ENCODE assay signal across 20 cellular contexts in the genomic region with DNA sequence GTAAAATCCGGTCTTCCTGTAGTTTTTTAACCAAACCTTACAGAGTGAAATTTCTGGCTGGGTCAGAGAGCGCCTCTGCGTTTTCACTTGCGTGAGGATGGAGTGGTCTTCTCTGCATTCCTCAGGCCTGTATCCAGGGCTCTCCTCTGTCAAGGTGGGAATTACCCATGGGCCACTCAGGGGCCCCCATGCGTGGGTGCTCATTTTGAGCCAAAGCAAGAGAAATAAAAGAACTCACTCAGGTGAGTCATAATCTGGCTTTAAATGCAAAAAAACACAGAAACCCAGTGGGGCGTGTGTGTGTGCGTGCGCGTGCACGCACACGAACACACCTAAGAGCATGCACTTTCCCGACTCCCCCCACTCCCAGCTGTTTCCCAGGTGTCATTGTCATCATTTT.
DNase-seq lines count a peak whose midpoint lies in the region; ATAC-seq, FAIRE-seq and TF ChIP-seq lines count a peak whose summit lies in the region.
"Had no signal": no experiment of that assay in that cellular context is flagged by ENCODE, and none has a peak within 500 bp of the region (broad histone marks: within the 10 kb centered on the region; RNA-seq: fewer than 3 reads in every experiment).

No MANE protein-coding gene starts in this region.

- H3K36me3 Mint-ChIP-seq in H9 (ENCODE audit: insufficient read depth in 1 of 3, low read depth in 3 of 3) = no peaks in the 10 kb centered on the region

- H3K9ac ChIP-seq in H9 (ENCODE audit: extremely low read depth, insufficient read length, low read length) = no peak overlapping the region
- H3K9ac ChIP-seq in keratinocyte (ENCODE audit: control insufficient read depth, extremely low read depth, insufficient read depth, low read length) = peak overlapping the region; percentile 54

- no peak for TF ChIP-seq POLR2A in H54 (IDR thresholded peaks at IDR 0.05; ENCODE audit: low read depth, low read length)

- H3K79me2 ChIP-seq in H9 (ENCODE audit: insufficient read depth, low read length) = no peaks in the 10 kb centered on the region
- no peaks in the 10 kb centered on the region for H3K79me2 ChIP-seq in keratinocyte (ENCODE audit: control insufficient read depth, insufficient read depth, low read length)

- H2BK20ac ChIP-seq in H9 (ENCODE audit: low read depth, low read length, poor library complexity, severe bottlenecking) = no peak overlapping the region

- H3K4ac ChIP-seq in H9 (ENCODE audit: low read depth, low read length) = no peak overlapping the region

- no peak overlapping the region for H2BK5ac ChIP-seq in H9 (ENCODE audit: insufficient read length, low read length)

- ATAC-seq in GM18517 (IDR thresholded peaks at IDR 0.05; ENCODE audit: unreplicated experiment) = no peak

- H3K56ac ChIP-seq in H9 (ENCODE audit: insufficient read length, low read depth, low read length) = no peak overlapping the region

- H2AFZ ChIP-seq in H9 (ENCODE audit: low read length) = no peak overlapping the region
- peak overlapping the region; percentile 41 for H2AFZ ChIP-seq in keratinocyte (ENCODE audit: control insufficient read depth, low read length)

- H4K5ac ChIP-seq in H9 (ENCODE audit: insufficient read length, low read depth, low read length) = no peak overlapping the region

- H3K9me3 Mint-ChIP-seq in H9 = no peaks in the 10 kb centered on the region; a peak in 1 of 5 replicates

- no peak overlapping the region for H3K27ac Mint-ChIP-seq in H9
- H3K27ac Mint-ChIP-seq: activated T-helper 2 cell treated with anti-CD3 and anti-CD28 coated beads, Interferon-gamma antibody, Interleukin-2, Interleukin-4, amounts not matched to agents 10 μg/mL and 5 μg/mL and 100 μg/mL, durations not matched to agents 14 hours and 24 hours and 36 hours; T-helper 2 cell treated with Interferon-gamma antibody and Interleukin-4, amounts not matched to agents 5 μg/mL and 100 μg/mL, for 36 hours had no signal

- H3K14ac ChIP-seq in H9 (ENCODE audit: insufficient read depth, low read length) = no peak overlapping the region

- FAIRE-seq in keratinocyte (lab: Jason Lieb, UNC) = no peak
- FAIRE-seq in H54 (lab: Jason Lieb, UNC) = no peak
- FAIRE-seq: endometrium had no signal

- H3K18ac ChIP-seq in H9 (ENCODE audit: insufficient read length, low read depth, low read length) = no peak overlapping the region

- H3K27ac ChIP-seq in H9 (ENCODE audit: insufficient read length, low read depth, low read length) (no peak overlapping the region), dorsolateral prefrontal cortex (no peak overlapping the region), keratinocyte (ENCODE audit: control insufficient read depth, insufficient read depth, low read length) (no peak overlapping the region)
- H3K27ac ChIP-seq: right lobe of liver, SJSA1 had no signal

- H3K4me2 ChIP-seq in H9 (ENCODE audit: insufficient read depth, insufficient read length, low read length) = peak overlapping the region; percentile 31
- H3K4me2 ChIP-seq in keratinocyte (ENCODE audit: control insufficient read depth, extremely low read depth, insufficient read depth, low read depth, low read length) = peak overlapping the region; percentile 55

- peaks cover 12% of the 10 kb centered on the region; the same call in 1 of the 2 replicates for H3K4me1 ChIP-seq in H9 (ENCODE audit: insufficient read depth, low read length)
- peaks cover 6% of the 10 kb centered on the region for H3K4me1 ChIP-seq in keratinocyte (ENCODE audit: control insufficient read depth, extremely low read depth, insufficient read depth, low read length)
- H3K4me1 ChIP-seq: right lobe of liver had no signal

- no peak overlapping the region for H3T11ph ChIP-seq in H9 (ENCODE audit: low read length)

- H3K4me3 ChIP-seq in dorsolateral prefrontal cortex (peak overlapping the region in 42 of 59 donors; percentile 13 to 60 (median 37)), keratinocyte (ENCODE audit: control insufficient read depth in 2 of 3, extremely low read depth in 1 of 3, insufficient read depth in 2 of 3, low read depth in 1 of 3, low read length in 3 of 3) (peak overlapping the region in 2 of 3 experiments; percentile 1 to 61)
- H3K4me3 ChIP-seq: right lobe of liver, SJSA1 had no signal

- H3K9me1 ChIP-seq in keratinocyte (ENCODE audit: control insufficient read depth, extremely low read depth, insufficient read depth, low read length) = no peaks in the 10 kb centered on the region

- H2BK120ac ChIP-seq in H9 (ENCODE audit: low read depth, low read length, poor library complexity, severe bottlenecking) = no peak overlapping the region

- H3K4me3 Mint-ChIP-seq in H9 = peak overlapping the region; percentile 51 to 73
- H3K4me3 Mint-ChIP-seq: T-helper 2 cell treated with Interferon-gamma antibody and Interleukin-4, amounts not matched to agents 5 μg/mL and 100 μg/mL, for 36 hours had no signal

- H3K9me3 ChIP-seq in H9 (ENCODE audit: control insufficient read depth, low read depth, low read length) (no peaks in the 10 kb centered on the region), keratinocyte (ENCODE audit: control insufficient read depth, low read depth, low read length) (no peaks in the 10 kb centered on the region)
- H3K9me3 ChIP-seq: right lobe of liver had no signal

- H2AK5ac ChIP-seq in H9 (ENCODE audit: insufficient read length, low read length) = no peak overlapping the region

- no peak overlapping the region for H2BK15ac ChIP-seq in H9 (ENCODE audit: low read depth, low read length)

- H3K4me1 Mint-ChIP-seq in H9 = peaks cover 30 to 38% of the 10 kb centered on the region in 2 experiments

- H4K20me1 ChIP-seq in H9 (ENCODE audit: control insufficient read depth, insufficient read depth, insufficient read length) = no peaks in the 10 kb centered on the region
- H4K20me1 ChIP-seq in keratinocyte (ENCODE audit: control insufficient read depth, extremely low read depth, insufficient read depth, low read length) = no peaks in the 10 kb centered on the region

- no peak for TF ChIP-seq CTCF in H9 (conservative IDR thresholded peaks at IDR 0.05)
- no peak for TF ChIP-seq CTCF in dorsolateral prefrontal cortex (IDR thresholded peaks at IDR 0.05 in 54 of 56, conservative IDR thresholded peaks at IDR 0.05 in 2 of 56; ENCODE audit: low read depth in 1 of 56, partially characterized antibody in 56 of 56)
- TF ChIP-seq CTCF in keratinocyte (optimal IDR thresholded peaks at IDR 0.05 in 1 of 3, IDR thresholded peaks at IDR 0.05 in 1 of 3, conservative IDR thresholded peaks at IDR 0.05 in 1 of 3; ENCODE audit: extremely low read depth in 1 of 3, insufficient read depth in 2 of 3, low read length in 3 of 3) = no peak
- TF ChIP-seq CTCF in GM10266 (IDR thresholded peaks at IDR 0.05; ENCODE audit: control insufficient read depth, insufficient read depth, low read depth, missing control alignments) = no peak

- no peak overlapping the region for H4K91ac ChIP-seq in H9 (ENCODE audit: insufficient read length, low read depth, low read length)

- no peaks in the 10 kb centered on the region for H3K79me1 ChIP-seq in H9 (ENCODE audit: insufficient read depth, low read depth, low read length, poor library complexity, severe bottlenecking)

- dilution Hi-C loops in keratinocyte (cut with MboI; ENCODE audit: extremely low pct_ligation_motif_present, low sequenced_read_pairs) = no loop called here

- DNase-seq in H9 (no peak), dorsolateral prefrontal cortex (no peak), keratinocyte (ENCODE audit: low read depth, low spot score) (no peak), retina (peak; percentile 30), GM10266 (ENCODE audit: extremely low spot score) (no peak), SW 1271 (lab: John Stamatoyannopoulos, UW) (no peak), H54 (ENCODE audit: insufficient read length, low spot score) (no peak)
- DNase-seq: activated CD4-positive, CD25-positive, alpha-beta regulatory T cell treated with anti-CD3 and anti-CD28 coated beads, Interleukin-2, amount 50 U/mL, for 72 hours; foreskin fibroblast; MV-4-11; NCI-H2107; NCI-H524; right lobe of liver; stimulated activated CD4-positive, alpha-beta T cell treated with anti-CD3 and anti-CD28 coated beads, Interleukin-4, amount 100 ng/mL, for 1 hour; substantia nigra had no signal

- H3K23me2 ChIP-seq in H9 (ENCODE audit: insufficient read length, low read depth, low read length, poor library complexity, severe bottlenecking) = no peaks in the 10 kb centered on the region

- no peak overlapping the region for H4K8ac ChIP-seq in H9 (replicated peaks; ENCODE audit: insufficient read length, low read depth, low read length)

- no CpG with 5 or more reads among the region's 12 CpGs for WGBS in H9 (ENCODE audit: extremely low coverage, insufficient read length, low lambda C conversion rate)

- no peak overlapping the region for H2BK12ac ChIP-seq in H9 (ENCODE audit: insufficient read length, low read depth, low read length)

- H3K36me3 ChIP-seq in keratinocyte (ENCODE audit: control insufficient read depth in 2 of 2, extremely low read depth in 1 of 2, insufficient read depth in 2 of 2, low read length in 2 of 2) = no peaks in the 10 kb centered on the region
- H3K36me3 ChIP-seq: right lobe of liver, SJSA1 had no signal

- H3K27me3 ChIP-seq in H9 (ENCODE audit: insufficient read depth, low read length) (0 out of 2 replicates have a peak, but pooled peaks cover 2% of the 10 kb centered on the region), dorsolateral prefrontal cortex (peaks cover 0 to 68% (median 24%) of the 10 kb centered on the region in 45 donors), keratinocyte (ENCODE audit: control insufficient read depth, extremely low read depth, insufficient read depth, low read length) (peaks cover 6% of the 10 kb centered on the region)
- H3K27me3 ChIP-seq: right lobe of liver, SJSA1 had no signal

- H3K27me3 Mint-ChIP-seq in H9 (ENCODE audit: low read depth) = peaks cover 43% of the 10 kb centered on the region

- intact Hi-C loops in dorsolateral prefrontal cortex (cut with DNase I) = no loop called here

- H3K23ac ChIP-seq in H9 (ENCODE audit: insufficient read length, low read depth, low read length) = no peak overlapping the region
